29 cellular contexts compared by ENCODE assay signal in genomic region chr2:102200539-102200938, GRCh38. TPM values are rescaled to one million over a fixed set of nuclear protein-coding genes. Genes with fewer than 3 reads are reported as not detected.
"Had no signal": no experiment of that assay in that cellular context is flagged by ENCODE, and none has a peak within 500 bp of the region (broad histone marks: within the 10 kb centered on the region; RNA-seq: fewer than 3 reads in every experiment).

No MANE protein-coding gene starts in this region.

- H3K4me1 Mint-ChIP-seq: nephron had no signal

- H3K4me3 ChIP-seq: dorsolateral prefrontal cortex, gastroesophageal sphincter, heart left ventricle, hepatocyte, left lung, prostate gland, right atrium auricular region, sigmoid colon, testis, tibial artery, upper lobe of left lung had no signal

- H3K36me3 Mint-ChIP-seq: stimulated activated effector memory CD8-positive, alpha-beta T cell treated with anti-CD3 and anti-CD28 coated beads, Interleukin-12 subunit alpha, Interleukin-12 subunit beta, amount 100 ng/mL, for 72 hours had no signal

- H3K27ac ChIP-seq: dorsolateral prefrontal cortex, epithelial cell of prostate, foreskin keratinocyte, gastroesophageal sphincter, heart left ventricle, hepatocyte, left lung, prostate gland, right atrium auricular region, sigmoid colon, testis, tibial artery, upper lobe of left lung had no signal

- H3K27ac Mint-ChIP-seq: naive thymus-derived CD4-positive, alpha-beta T cell; nephron; stimulated activated effector memory CD8-positive, alpha-beta T cell treated with anti-CD3 and anti-CD28 coated beads, Interleukin-12 subunit alpha, Interleukin-12 subunit beta, amount 100 ng/mL, for 72 hours had no signal

- H3K4me1 ChIP-seq: gastroesophageal sphincter, heart left ventricle, left lung, prostate gland, right atrium auricular region, sigmoid colon, testis, tibial artery had no signal

- ATAC-seq: esophagus mucosa; foreskin keratinocyte; gastroesophageal sphincter; heart left ventricle; left cardiac atrium; left lung; naive thymus-derived CD4-positive, alpha-beta T cell; stimulated activated effector memory CD8-positive, alpha-beta T cell treated with anti-CD3 and anti-CD28 coated beads, Interleukin-12 subunit alpha, Interleukin-12 subunit beta, amount 100 ng/mL, for 72 hours; stimulated activated naive CD8-positive, alpha-beta T cell treated with anti-CD3 and anti-CD28 coated beads, Interleukin-15, Interleukin-2, amounts not matched to agents 100 U/mL and 50 U/mL, for 24 hours had no signal

- H3K9me3 ChIP-seq: gastroesophageal sphincter, prostate gland, sigmoid colon, testis, tibial artery, upper lobe of left lung had no signal

- H3K4me2 ChIP-seq: hepatocyte had no signal

- H3K4me3 Mint-ChIP-seq: naive thymus-derived CD4-positive, alpha-beta T cell; nephron; stimulated activated effector memory CD8-positive, alpha-beta T cell treated with anti-CD3 and anti-CD28 coated beads, Interleukin-12 subunit alpha, Interleukin-12 subunit beta, amount 100 ng/mL, for 72 hours had no signal

- FAIRE-seq: colon, urothelium cell line had no signal

- H3K27me3 ChIP-seq: foreskin keratinocyte, gastroesophageal sphincter, heart left ventricle, hepatocyte, left lung, right atrium auricular region, sigmoid colon, testis, tibial artery, upper lobe of left lung had no signal

- H2AFZ ChIP-seq: hepatocyte had no signal

- H3K36me3 ChIP-seq: gastroesophageal sphincter, heart left ventricle, left lung, prostate gland, right atrium auricular region, sigmoid colon, tibial artery, upper lobe of left lung had no signal

- DNase-seq: dorsolateral prefrontal cortex; effector CD4-positive, alpha-beta T cell; foreskin keratinocyte; heart left ventricle; left cardiac atrium; left lung; mesenchymal stem cell; midbrain; naive thymus-derived CD4-positive, alpha-beta T cell; nucleus accumbens; sigmoid colon; stimulated activated CD4-positive, alpha-beta T cell treated with anti-CD3 and anti-CD28 coated beads, Interleukin-2, amount 100 ng/mL, for 24 hours; stimulated activated CD4-positive, alpha-beta T cell treated with anti-CD3 and anti-CD28 coated beads, Interleukin-4, amount 100 ng/mL, for 24 hours; stimulated activated naive CD8-positive, alpha-beta T cell treated with anti-CD3 and anti-CD28 coated beads, Interleukin-15, Interleukin-2, amounts not matched to agents 100 U/mL and 50 U/mL, for 24 hours; substantia nigra; testis; tibial artery; upper lobe of left lung had no signal

- H3K79me2 ChIP-seq: hepatocyte had no signal

RNA-seq across cellular contexts. Expression of gene IL1RL2, which starts 13.7 kb away (rescaled TPM):
- total RNA-seq: hepatocyte, skeletal muscle tissue had no signal
- polyA plus RNA-seq: naive thymus-derived CD4-positive, alpha-beta T cell had no signal

RNA-seq across cellular contexts. Expression of gene IL1R1, which starts 58.0 kb away (rescaled TPM):
- polyA plus RNA-seq: naive thymus-derived CD4-positive, alpha-beta T cell had no signal
